1 cellular context compared by ENCODE assay signal in genomic region chr3:8767667-8768363, GRCh38.
TF ChIP-seq lines count a peak whose summit lies in the region.

No MANE protein-coding gene starts in this region.

TF ChIP-seq in GM12878, 131 proteins besides CTCF, POLR2A, EP300 and RAD21 (continued from another document and continues in another):
- TF ChIP-seq MLLT1 (IDR thresholded peaks at IDR 0.05) (no peak), KAT2A (conservative IDR thresholded peaks at IDR 0.05; ENCODE audit: control insufficient read depth, low read depth, low read length) (no peak), RAD51 (IDR thresholded peaks at IDR 0.05) (no peak), MAX (IDR thresholded peaks at IDR 0.05; ENCODE audit: low read depth, low read length) (peak; percentile 90), ZBTB11 (CRISPR knock-in tag; IDR thresholded peaks at IDR 0.05) (no peak), RELA (IDR thresholded peaks at IDR 0.05; ENCODE audit: borderline replicate concordance, partially characterized antibody) (no peak), RB1 (IDR thresholded peaks at IDR 0.05; ENCODE audit: borderline replicate concordance) (no peak), ZBTB4 (CRISPR knock-in tag; IDR thresholded peaks at IDR 0.05) (no peak), FOXM1 (IDR thresholded peaks at IDR 0.05; ENCODE audit: low read depth, low read length) (no peak), SKIL (IDR thresholded peaks at IDR 0.05; ENCODE audit: low read depth, poor library complexity, severe bottlenecking) (no peak), PAX5 (IDR thresholded peaks at IDR 0.05; ENCODE audit: borderline replicate concordance, low read depth, low read length) (no peak), ZNF687 (IDR thresholded peaks at IDR 0.05) (peak; percentile 6; the same call in 1 of the 2 replicates), CHD2 (IDR thresholded peaks at IDR 0.05; ENCODE audit: borderline replicate concordance, low read depth, low read length) (0 out of 2 replicates have a peak, but pooled peaks have one; percentile 7), PAX8 (IDR thresholded peaks at IDR 0.05) (no peak), MEF2A (IDR thresholded peaks at IDR 0.05; ENCODE audit: insufficient read depth, low read depth, low read length) (no peak), SMAD5 (IDR thresholded peaks at IDR 0.05; ENCODE audit: low read depth) (no peak), ZNF24 (IDR thresholded peaks at IDR 0.05) (0 out of 2 replicates have a peak, but pooled peaks have one; percentile 28), POLR2AphosphoS2 (IDR thresholded peaks at IDR 0.05; ENCODE audit: low read depth, low read length) (no peak), TARDBP (IDR thresholded peaks at IDR 0.05; ENCODE audit: borderline replicate concordance) (no peak), IRF3 (IDR thresholded peaks at IDR 0.05) (no peak), MTA3 (IDR thresholded peaks at IDR 0.05; ENCODE audit: borderline replicate concordance, low read length) (no peak), RCOR1 (conservative IDR thresholded peaks at IDR 0.05; ENCODE audit: low read depth, low read length) (no peak), TAF1 (IDR thresholded peaks at IDR 0.05; ENCODE audit: borderline replicate concordance, low read depth, low read length) (no peak), NR2C1 (IDR thresholded peaks at IDR 0.05) (no peak), JUND (IDR thresholded peaks at IDR 0.05; ENCODE audit: low read depth, low read length) (no peak), USF1 (IDR thresholded peaks at IDR 0.05; ENCODE audit: borderline replicate concordance, extremely low read length, insufficient read depth, low read depth, low read length) (no peak), ESRRA (IDR thresholded peaks at IDR 0.05; ENCODE audit: low read length) (no peak), GABPA (IDR thresholded peaks at IDR 0.05; ENCODE audit: low read depth) (no peak), E2F8 (IDR thresholded peaks at IDR 0.05; ENCODE audit: low read depth, partially characterized antibody) (no peak), RBBP5 (conservative IDR thresholded peaks at IDR 0.05) (no peak), SP1 (IDR thresholded peaks at IDR 0.05; ENCODE audit: low read depth, low read length) (no peak), ASH2L (IDR thresholded peaks at IDR 0.05; ENCODE audit: borderline replicate concordance, low read depth) (no peak), ZNF384 (IDR thresholded peaks at IDR 0.05; ENCODE audit: borderline replicate concordance, low read depth, low read length) (no peak)
